In genomic region chr11:30860970-30861369, GRCh38 we compare ENCODE assay signal across 23 cellular contexts.
DNase-seq lines count a peak whose midpoint lies in the region; ATAC-seq and TF ChIP-seq lines count a peak whose summit lies in the region.
"Had no signal": no experiment of that assay in that cellular context is flagged by ENCODE, and none has a peak within 500 bp of the region (broad histone marks: within the 10 kb centered on the region; RNA-seq: fewer than 3 reads in every experiment).

No MANE protein-coding gene starts in this region.

- no peak overlapping the region for H3K9ac ChIP-seq in H9 (ENCODE audit: extremely low read depth, insufficient read length, low read length)
- no peak overlapping the region for H3K9ac ChIP-seq in trophoblast cell (ENCODE audit: low read length)

- H2BK15ac ChIP-seq in H9 (ENCODE audit: low read depth, low read length): no peak overlapping the region

- H3K9me3 ChIP-seq in H9 (ENCODE audit: control insufficient read depth, low read depth, low read length) (no peaks in the 10 kb centered on the region), right lobe of liver (no peaks in the 10 kb centered on the region), trophoblast cell (ENCODE audit: insufficient read depth, low read depth, low read length) (no peaks in the 10 kb centered on the region)
- H3K9me3 ChIP-seq: Caco-2, SJCRH30 had no signal

- no peak for TF ChIP-seq POLR2A in right lobe of liver (IDR thresholded peaks at IDR 0.05)

- no peak overlapping the region for H3K4me3 ChIP-seq in right lobe of liver
- no peak overlapping the region for H3K4me3 ChIP-seq in trophoblast cell (ENCODE audit: low read depth, low read length)
- H3K4me3 ChIP-seq: SJCRH30 had no signal

- DNase-seq in H9 (no peak), right lobe of liver (peak; percentile 61 to 80 (median 72)), trophoblast cell (no peak), cerebellar nuclear complex (lab: John Stamatoyannopoulos, UW) (no peak), NCI-H1436 treated with DMSO at 0.1 percent for 48 hours (lab: John Stamatoyannopoulos, UW) (no peak)
- DNase-seq: Caco-2; CD8-positive, alpha-beta T cell; NCI-H1048; NCI-H1417; NCI-H187; NCI-H2081 treated with DMSO at 0.1 percent for 48 hours; NCI-H2171; NCI-H524; NCI-H82; NK-92 treated with Interleukin-12 subunit alpha and Interleukin-12 subunit beta, amount 100 ng/mL, for 24 hours; PC-3; SJCRH30 had no signal

- H3K36me3 ChIP-seq in right lobe of liver: no peaks in the 10 kb centered on the region
- no peaks in the 10 kb centered on the region for H3K36me3 ChIP-seq in trophoblast cell (ENCODE audit: control insufficient read depth in 1 of 2, insufficient read depth in 2 of 2, low read length in 2 of 2)
- H3K36me3 ChIP-seq: SJCRH30 had no signal

- H3K4me3 Mint-ChIP-seq in H9: no peak overlapping the region
- peak overlapping the region; percentile 30 to 75 (median 66) for H3K4me3 Mint-ChIP-seq in brain
- H3K4me3 Mint-ChIP-seq: B cell; CD8-positive, alpha-beta T cell had no signal

- H3K27ac Mint-ChIP-seq in H9: peak overlapping the region; percentile 14 to 97 (median 31); a peak in 3 of 7 replicates
- H3K27ac Mint-ChIP-seq in brain: peak overlapping the region; percentile 70 to 92 (median 85)
- H3K27ac Mint-ChIP-seq: B cell; CD8-positive, alpha-beta T cell had no signal

- H3K27me3 Mint-ChIP-seq in H9 (ENCODE audit: low read depth) (peaks cover 2% of the 10 kb centered on the region; the same call in 1 of the 2 replicates), brain (peaks cover 3% of the 10 kb centered on the region)
- H3K27me3 Mint-ChIP-seq: B cell had no signal

- no peak overlapping the region for H4K12ac ChIP-seq in trophoblast cell (ENCODE audit: low read depth, low read length)

- H3K4me2 ChIP-seq in H9 (ENCODE audit: insufficient read depth, insufficient read length, low read length) (no peak overlapping the region), trophoblast cell (ENCODE audit: low read length) (no peak overlapping the region)

- no CpG with 5 or more reads among the region's 7 CpGs for WGBS in H9 (ENCODE audit: extremely low coverage, insufficient read length, low lambda C conversion rate)
- WGBS in right lobe of liver (ENCODE audit: insufficient coverage, low coverage, low lambda C conversion rate, missing lambda C conversion rate): 24% methylated on average over 7 of the region's 7 CpGs
- WGBS in trophoblast cell (ENCODE audit: extremely low coverage, insufficient coverage, insufficient read length): no CpG with 5 or more reads among the region's 7 CpGs

- no peak overlapping the region for H3T11ph ChIP-seq in H9 (ENCODE audit: low read length)

- H2AFZ ChIP-seq in H9 (ENCODE audit: low read length): no peak overlapping the region
- H2AFZ ChIP-seq in trophoblast cell (ENCODE audit: insufficient read depth, low read length, poor library complexity): no peak overlapping the region

- H3K23ac ChIP-seq in H9 (ENCODE audit: insufficient read length, low read depth, low read length) (no peak overlapping the region), trophoblast cell (ENCODE audit: low read length) (no peak overlapping the region)

- H3K4ac ChIP-seq in H9 (ENCODE audit: low read depth, low read length): no peak overlapping the region
- H3K4ac ChIP-seq in trophoblast cell (ENCODE audit: low read depth, low read length): no peak overlapping the region

- no peak overlapping the region for H4K5ac ChIP-seq in H9 (ENCODE audit: insufficient read length, low read depth, low read length)

- H2BK5ac ChIP-seq in H9 (ENCODE audit: insufficient read length, low read length): no peak overlapping the region
- H2BK5ac ChIP-seq in trophoblast cell (ENCODE audit: low read depth, low read length, poor library complexity): no peak overlapping the region

- no peak overlapping the region for H3K27ac ChIP-seq in H9 (ENCODE audit: insufficient read length, low read depth, low read length)
- no peak overlapping the region for H3K27ac ChIP-seq in right lobe of liver
- H3K27ac ChIP-seq in trophoblast cell (ENCODE audit: low read depth, low read length): no peak overlapping the region
- H3K27ac ChIP-seq: C4-2B, SJCRH30 had no signal

- H4K20me1 ChIP-seq in H9 (ENCODE audit: control insufficient read depth, insufficient read depth, insufficient read length): no peaks in the 10 kb centered on the region

- H3K14ac ChIP-seq in H9 (ENCODE audit: insufficient read depth, low read length): no peak overlapping the region
- H3K14ac ChIP-seq in trophoblast cell (ENCODE audit: low read length): no peak overlapping the region

- H3K23me2 ChIP-seq in H9 (ENCODE audit: insufficient read length, low read depth, low read length, poor library complexity, severe bottlenecking): no peaks in the 10 kb centered on the region

- H4K91ac ChIP-seq in H9 (ENCODE audit: insufficient read length, low read depth, low read length): no peak overlapping the region
- peak overlapping the region; percentile 21 for H4K91ac ChIP-seq in trophoblast cell (ENCODE audit: low read depth, low read length)

- H3K79me1 ChIP-seq in H9 (ENCODE audit: insufficient read depth, low read depth, low read length, poor library complexity, severe bottlenecking): no peaks in the 10 kb centered on the region
- H3K79me1 ChIP-seq in trophoblast cell (ENCODE audit: low read length): no peaks in the 10 kb centered on the region

- intact Hi-C loops in right lobe of liver (cut with DNase I): no loop called here

- H4K8ac ChIP-seq in H9 (replicated peaks; ENCODE audit: insufficient read length, low read depth, low read length) (no peak overlapping the region), trophoblast cell (ENCODE audit: low read depth, low read length) (no peak overlapping the region)

- H2AK5ac ChIP-seq in H9 (ENCODE audit: insufficient read length, low read length): no peak overlapping the region
- no peak overlapping the region for H2AK5ac ChIP-seq in trophoblast cell (ENCODE audit: low read length)

- H3K27me3 ChIP-seq in H9 (ENCODE audit: insufficient read depth, low read length): no peaks in the 10 kb centered on the region
- H3K27me3 ChIP-seq in right lobe of liver: no peaks in the 10 kb centered on the region
- no peaks in the 10 kb centered on the region for H3K27me3 ChIP-seq in trophoblast cell (ENCODE audit: insufficient read depth, low read length)
- H3K27me3 ChIP-seq: SJCRH30 had no signal

- TF ChIP-seq CTCF in H9 (conservative IDR thresholded peaks at IDR 0.05) (no peak), brain (conservative IDR thresholded peaks at IDR 0.05) (no peak), right lobe of liver (IDR thresholded peaks at IDR 0.05) (no peak)

- H3K79me2 ChIP-seq in H9 (ENCODE audit: insufficient read depth, low read length): no peaks in the 10 kb centered on the region
- H3K79me2 ChIP-seq in trophoblast cell (ENCODE audit: control insufficient read depth, insufficient read depth, low read length, poor library complexity): no peaks in the 10 kb centered on the region

- H2BK120ac ChIP-seq in H9 (ENCODE audit: low read depth, low read length, poor library complexity, severe bottlenecking) (no peak overlapping the region), trophoblast cell (ENCODE audit: insufficient read depth, low read length, poor library complexity) (no peak overlapping the region)

- no peak overlapping the region for H3K56ac ChIP-seq in H9 (ENCODE audit: insufficient read length, low read depth, low read length)

- H2BK20ac ChIP-seq in H9 (ENCODE audit: low read depth, low read length, poor library complexity, severe bottlenecking): no peak overlapping the region

- H3K36me3 Mint-ChIP-seq in H9 (ENCODE audit: insufficient read depth in 1 of 3, low read depth in 3 of 3): no peaks in the 10 kb centered on the region; a peak in 1 of 7 replicates
- H3K36me3 Mint-ChIP-seq in brain: no peaks in the 10 kb centered on the region
- H3K36me3 Mint-ChIP-seq: CD8-positive, alpha-beta T cell had no signal

- ATAC-seq in right lobe of liver: peak; percentile 76 to 96 (median 88)
- ATAC-seq in GM19328 (IDR thresholded peaks at IDR 0.05; ENCODE audit: unreplicated experiment): no peak
- no peak for ATAC-seq in HG03342 (IDR thresholded peaks at IDR 0.05; ENCODE audit: unreplicated experiment)
- ATAC-seq: CD8-positive, alpha-beta T cell; PC-3; Right ventricle myocardium inferior had no signal

- peaks cover 36 to 44% of the 10 kb centered on the region in 2 experiments for H3K4me1 Mint-ChIP-seq in H9
- peaks cover 40% of the 10 kb centered on the region for H3K4me1 Mint-ChIP-seq in brain
- H3K4me1 Mint-ChIP-seq: B cell had no signal

- H2BK12ac ChIP-seq in H9 (ENCODE audit: insufficient read length, low read depth, low read length) (no peak overlapping the region), trophoblast cell (ENCODE audit: low read length) (no peak overlapping the region)

- H3K4me1 ChIP-seq in H9 (ENCODE audit: insufficient read depth, low read length) (peaks cover 2% of the 10 kb centered on the region; the same call in 1 of the 2 replicates), right lobe of liver (no peaks in the 10 kb centered on the region), trophoblast cell (ENCODE audit: control insufficient read depth in 1 of 2, insufficient read depth in 2 of 2, low read length in 2 of 2) (no peaks in the 10 kb centered on the region)
- H3K4me1 ChIP-seq: Caco-2, SJCRH30 had no signal

- H3K18ac ChIP-seq in H9 (ENCODE audit: insufficient read length, low read depth, low read length) (no peak overlapping the region), trophoblast cell (ENCODE audit: low read length) (no peak overlapping the region)

- H3K9me3 Mint-ChIP-seq in H9 (no peaks in the 10 kb centered on the region), brain (peaks cover 0 to 3% (median 0%) of the 10 kb centered on the region in 5 experiments)
- H3K9me3 Mint-ChIP-seq: CD8-positive, alpha-beta T cell had no signal

Comparison
In these comparisons a context has a peak if more than half of its experiments do, and no peak if none do; other contexts are left out.
1. DNase-seq: peak in right lobe of liver (3 of 3); none in H9 (single experiment), trophoblast cell (0 of 2), cerebellar nuclear complex (0 of 2) and NCI-H1436 treated with DMSO at 0.1 percent for 48 hours (single experiment).
2. H3K4me3 Mint-ChIP-seq: peak in brain (5 of 5); none in H9 (0 of 2).
3. ATAC-seq: peak in right lobe of liver (4 of 4); none in GM19328 (single experiment) and HG03342 (single experiment).